8 cellular contexts compared by ENCODE assay signal in genomic region chr7:75639893-75640600, GRCh38.
DNase-seq lines count a peak whose midpoint lies in the region; ATAC-seq, FAIRE-seq and TF ChIP-seq lines count a peak whose summit lies in the region.

No MANE protein-coding gene starts in this region.

- in situ Hi-C loops in G401 (cut with HindIII; ENCODE audit: low sequenced_read_pairs) = no loop called here

- no peak overlapping the region for H3K9ac ChIP-seq in endothelial cell of umbilical vein (replicated peaks; ENCODE audit: extremely low read depth, insufficient read depth, low read length)

- H3K36me3 ChIP-seq in endothelial cell of umbilical vein (ENCODE audit: control insufficient read depth in 2 of 2, extremely low read depth in 1 of 2, insufficient read depth in 2 of 2, low read length in 2 of 2) (no peaks in the 10 kb centered on the region), ovary (no peaks in the 10 kb centered on the region)

- TF ChIP-seq POLR2A in endothelial cell of umbilical vein (IDR thresholded peaks at IDR 0.05; ENCODE audit: low read depth, low read length) = no peak
- no peak for TF ChIP-seq POLR2A in ovary (IDR thresholded peaks at IDR 0.05)
- no peak for TF ChIP-seq POLR2A in H54 (IDR thresholded peaks at IDR 0.05; ENCODE audit: low read depth, low read length)
- no peak for TF ChIP-seq POLR2A in erythroblast (IDR thresholded peaks at IDR 0.05; ENCODE audit: low read length)

- H3K4me2 ChIP-seq in endothelial cell of umbilical vein (ENCODE audit: insufficient read depth, low read length) = peak overlapping the region; percentile 59

- no TSS peak for BruUV-seq in endothelial cell of umbilical vein (replicated peaks; lab: Mats Ljungman, UMichigan)

- no peak for TF ChIP-seq CTCF in endothelial cell of umbilical vein (IDR thresholded peaks at IDR 0.05; ENCODE audit: extremely low read depth in 1 of 2, insufficient read depth in 1 of 2, low read depth in 1 of 2, low read length in 2 of 2)
- no peak for TF ChIP-seq CTCF in ovary (IDR thresholded peaks at IDR 0.05)

- H3K27ac ChIP-seq in endothelial cell of umbilical vein (ENCODE audit: insufficient read depth, low read depth, low read length) = no peak overlapping the region
- H3K27ac ChIP-seq in ovary = no peak overlapping the region

- no peak for ATAC-seq in HG03565 (IDR thresholded peaks at IDR 0.05; ENCODE audit: unreplicated experiment)

- H3K27me3 ChIP-seq in endothelial cell of umbilical vein (ENCODE audit: control insufficient read depth in 2 of 2, insufficient read depth in 2 of 2, low read length in 2 of 2) (no peaks in the 10 kb centered on the region), ovary (no peaks in the 10 kb centered on the region)

- FAIRE-seq in endothelial cell of umbilical vein (lab: Jason Lieb, UNC) = no peak
- no peak for FAIRE-seq in H54 (lab: Jason Lieb, UNC)

- H3K9me3 ChIP-seq in endothelial cell of umbilical vein (replicated peaks; ENCODE audit: control insufficient read depth, insufficient read depth, low read length) (no peaks in the 10 kb centered on the region), ovary (no peaks in the 10 kb centered on the region)

- DNase-seq in G401 (ENCODE audit: low spot score) = peak; percentile 42
- DNase-seq in NCI-H82 treated with DMSO at 0.1 percent for 48 hours (lab: John Stamatoyannopoulos, UW; ENCODE audit: unreplicated experiment) = peak; percentile 52
- no peak for DNase-seq in endothelial cell of umbilical vein (ENCODE audit: low read depth, low spot score)
- DNase-seq in ovary = no peak
- no peak for DNase-seq in H54 (ENCODE audit: insufficient read length, low spot score)
- no peak for DNase-seq in NCI-H1105 (lab: John Stamatoyannopoulos, UW)
- no peak for DNase-seq in erythroblast (lab: John Stamatoyannopoulos, UW)

- H3K4me3 ChIP-seq in endothelial cell of umbilical vein (replicated peaks in 1 of 3; ENCODE audit: insufficient read depth in 1 of 3, low read depth in 1 of 3, low read length in 3 of 3) = peak overlapping the region in 2 of 3 experiments; percentile 56 to 57
- H3K4me3 ChIP-seq in ovary = peak overlapping the region; percentile 56

- no peaks in the 10 kb centered on the region for H3K9me1 ChIP-seq in endothelial cell of umbilical vein (replicated peaks; ENCODE audit: control insufficient read depth, extremely low read depth, insufficient read depth, low read length)

- intact Hi-C loops in endothelial cell of umbilical vein (cut with micrococcal nuclease) (loop anchor here (2.0 to 10.0 kb wide), 4 partner anchors 39 to 117 kb away; partner anchors contain the start of gene HIP1), ovary (cut with DNase I) (loop anchor here in 1 of 4 donors (10.0 kb wide), 1 partner anchor 105 kb away; no protein-coding TSS in a partner anchor)

- dilution Hi-C loops in endothelial cell of umbilical vein (cut with MboI; ENCODE audit: extremely low pct_ligation_motif_present, low sequenced_read_pairs) = no loop called here

- H2AFZ ChIP-seq in endothelial cell of umbilical vein (ENCODE audit: low read depth, low read length) = peak overlapping the region; percentile 91

- H3K79me2 ChIP-seq in endothelial cell of umbilical vein (ENCODE audit: control insufficient read depth, insufficient read depth, low read length) = no peaks in the 10 kb centered on the region

- H3K4me1 ChIP-seq in endothelial cell of umbilical vein (ENCODE audit: control insufficient read depth, extremely low read depth, insufficient read depth, low read length) (peaks cover 11% of the 10 kb centered on the region), ovary (ENCODE audit: insufficient read depth) (peaks cover 8% of the 10 kb centered on the region)

- CTCF ChIA-PET in endothelial cell of umbilical vein (lab: Charles Lee) = interaction anchor here (2.1 kb wide), 1 partner anchor 122 kb away, joined by 10 read pairs; no protein-coding TSS in a partner anchor

- TF ChIP-seq EP300 in ovary (IDR thresholded peaks at IDR 0.05) = no peak

- H4K20me1 ChIP-seq in endothelial cell of umbilical vein (replicated peaks; ENCODE audit: control insufficient read depth, extremely low read depth, insufficient read depth, low read length) = no peaks in the 10 kb centered on the region

- whole genome bisulfite sequencing in ovary, 3 donors = 37 to 42% (median 38%) methylated on average over 15 of the region's 15 CpGs

- POLR2A ChIA-PET in endothelial cell of umbilical vein (lab: Charles Lee) = no interaction called here

TF ChIP-seq in endothelial cell of umbilical vein, 7 proteins besides CTCF, POLR2A, EP300 and RAD21:
- no peak for TF ChIP-seq GATA2 (IDR thresholded peaks at IDR 0.05; ENCODE audit: insufficient read depth, insufficient read length, low read depth, low read length)
- TF ChIP-seq MAX (IDR thresholded peaks at IDR 0.05; ENCODE audit: insufficient read depth, insufficient read length) = no peak
- no peak for TF ChIP-seq POLR2AphosphoS5 (IDR thresholded peaks at IDR 0.05; ENCODE audit: insufficient read depth, low read depth, low read length)
- TF ChIP-seq FOS (IDR thresholded peaks at IDR 0.05; ENCODE audit: borderline replicate concordance, insufficient read depth, low read length) = no peak
- TF ChIP-seq EZH2 (IDR thresholded peaks at IDR 0.05; ENCODE audit: borderline replicate concordance, low read depth, low read length, severe bottlenecking) = no peak
- TF ChIP-seq MYC (IDR thresholded peaks at IDR 0.05; ENCODE audit: low read depth, low read length) = no peak
- no peak for TF ChIP-seq JUN (IDR thresholded peaks at IDR 0.05; ENCODE audit: borderline replicate concordance, insufficient read depth, insufficient read length, low read depth)
TF ChIP-seq in endothelial cell of umbilical vein: peak in this region for 0.

Comparison
In these comparisons a context has a peak if more than half of its experiments do, and no peak if none do; other contexts are left out.
1. DNase-seq: peak in G401 (single experiment) and NCI-H82 treated with DMSO at 0.1 percent for 48 hours (single experiment); none in endothelial cell of umbilical vein (single experiment), ovary (0 of 5), H54 (single experiment), NCI-H1105 (single experiment) and erythroblast (0 of 2).